ENCODE assay signal across 19 cellular contexts in genomic region chr5:37685816-37686215, GRCh38.
"Had no signal": no experiment of that assay in that cellular context is flagged by ENCODE, and none has a peak within 500 bp of the region (broad histone marks: within the 10 kb centered on the region; RNA-seq: fewer than 3 reads in every experiment).

No MANE protein-coding gene starts in this region.

- H3K4me3 Mint-ChIP-seq: mesothelial cell of epicardium had no signal

- DNase-seq: dermis blood vessel endothelial cell; dorsolateral prefrontal cortex; effector CD4-positive, alpha-beta T cell; effector memory CD4-positive, alpha-beta T cell; foreskin keratinocyte; glutamatergic neuron; head of caudate nucleus; heart right ventricle; hippocampal formation; left cardiac atrium; left ventricle myocardium superior; lower lobe of right lung; mesenchymal stem cell; mucosa of descending colon had no signal

- H3K27me3 ChIP-seq: dorsolateral prefrontal cortex, esophagus muscularis mucosa, foreskin keratinocyte, gastroesophageal sphincter, heart right ventricle had no signal

- H3K27ac Mint-ChIP-seq: mesothelial cell of epicardium had no signal

- H3K4me1 Mint-ChIP-seq: mesothelial cell of epicardium had no signal

- H3K9me3 ChIP-seq: esophagus muscularis mucosa, gastroesophageal sphincter, lower lobe of right lung, mucosa of descending colon had no signal

- H3K4me3 ChIP-seq: coronary artery, dorsolateral prefrontal cortex, esophagus muscularis mucosa, gastroesophageal sphincter, heart right ventricle, lower lobe of right lung, mucosa of descending colon had no signal

- H3K36me3 ChIP-seq: esophagus muscularis mucosa, heart right ventricle, lower lobe of right lung had no signal

- H3K27ac ChIP-seq: coronary artery, dorsolateral prefrontal cortex, esophagus muscularis mucosa, foreskin keratinocyte, gastroesophageal sphincter, heart right ventricle, lower lobe of right lung had no signal

- H3K4me1 ChIP-seq: esophagus muscularis mucosa, foreskin keratinocyte, gastroesophageal sphincter, heart right ventricle, lower lobe of right lung had no signal

- ATAC-seq: foreskin keratinocyte, gastroesophageal sphincter, left cardiac atrium, left lobe of liver, left ventricle myocardium superior, mucosa of descending colon had no signal
